Comparison of ENCODE assay signal across 2 cellular contexts in the genomic region with DNA sequence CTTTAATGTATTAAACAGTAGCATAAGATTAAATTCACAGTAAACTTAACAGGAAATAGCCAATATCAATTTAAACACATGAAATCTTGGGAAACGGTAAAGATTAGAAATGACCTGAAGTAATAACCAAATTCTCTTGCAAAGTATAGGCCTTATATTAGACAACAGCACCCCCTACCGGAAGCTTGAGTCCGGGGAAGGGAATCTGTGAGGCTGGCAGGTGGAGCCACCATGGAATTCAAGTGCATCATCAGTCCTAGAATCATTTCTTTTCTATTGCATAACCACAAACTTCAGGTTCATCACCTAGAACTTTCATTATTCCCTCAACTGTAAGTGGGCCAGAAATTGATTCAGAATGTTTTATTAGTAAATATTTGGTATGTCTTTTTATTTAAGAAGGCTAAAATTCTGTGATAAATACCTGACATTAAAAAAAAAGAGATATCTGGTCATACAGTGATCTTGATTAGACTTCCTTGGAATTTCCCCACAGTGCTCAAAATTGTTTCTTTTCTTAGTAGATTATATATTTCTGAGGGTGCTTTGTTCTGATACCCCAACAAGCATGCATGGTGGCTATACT.
A peak's percentile ranks its signal among the peaks of the same experiment; 100 is the strongest.
TF ChIP-seq lines count a peak whose summit lies in the region.

No MANE protein-coding gene starts in this region.

TF ChIP-seq in IMR-90, 13 proteins besides CTCF, POLR2A, EP300 and RAD21:
- TF ChIP-seq FOS (IDR thresholded peaks at IDR 0.05; ENCODE audit: low read depth, low read length) (no peak), CEBPB (IDR thresholded peaks at IDR 0.05; ENCODE audit: low read depth, low read length) (peak; percentile 69; the same call in 1 of the 2 replicates), SMC3 (IDR thresholded peaks at IDR 0.05; ENCODE audit: low read depth, low read length) (peak; percentile 71)

TF ChIP-seq in neural cell, 6 proteins besides CTCF, POLR2A, EP300 and RAD21:
- TF ChIP-seq SMC3 (conservative IDR thresholded peaks at IDR 0.05; ENCODE audit: poor library complexity) (peak; percentile 82), POLR2AphosphoS5 (IDR thresholded peaks at IDR 0.05) (no peak)
